Comparison of ENCODE assay signal across 23 cellular contexts in genomic region chr6:112183271-112183671, GRCh38.
A peak's percentile ranks its signal among the peaks of the same experiment; 100 is the strongest.
DNase-seq lines count a peak whose midpoint lies in the region; ATAC-seq, FAIRE-seq and TF ChIP-seq lines count a peak whose summit lies in the region.
"Had no signal": no experiment of that assay in that cellular context is flagged by ENCODE, and none has a peak within 500 bp of the region (broad histone marks: within the 10 kb centered on the region; RNA-seq: fewer than 3 reads in every experiment).

No MANE protein-coding gene starts in this region.

- DNase-seq in heart left ventricle, result no peak
- DNase-seq in Right ventricle myocardium superior, result no peak
- peak; percentile 80 for DNase-seq in endothelial cell of umbilical vein (ENCODE audit: low read depth, low spot score)
- no peak for DNase-seq in transverse colon
- DNase-seq in RWPE1 (ENCODE audit: low spot score), result no peak
- no peak for DNase-seq in amygdala (lab: John Stamatoyannopoulos, UW)
- DNase-seq: 8988T; activated CD4-positive, alpha-beta T cell treated with anti-CD3 and anti-CD28 coated beads, Interleukin-2, amount 50 U/mL, for 4 hours; anterior cingulate cortex; C1 segment of cervical spinal cord; GF-D8; Kasumi-1; NCI-H1105 treated with DMSO at 0.1 percent for 48 hours; NCI-H524; stimulated activated CD4-positive, alpha-beta T cell treated with anti-CD3 and anti-CD28 coated beads, Interleukin-2, amount 100 ng/mL, for 48 hours; stimulated activated naive CD8-positive, alpha-beta T cell treated with anti-CD3 and anti-CD28 coated beads, Interleukin-15, amount 100 ng/mL, for 72 hours had no signal

- intact Hi-C loops in heart left ventricle (cut with DNase I) (loop anchor here in 5 of 10 donors (1.0 to 10.0 kb wide), 6 partner anchors 69 to 189 kb away; partner anchors contain the start of gene LAMA4 (in 3 of the 5)), Right ventricle myocardium superior (cut with DNase I) (loop anchor here (5.0 kb wide), 1 partner anchor 99 kb away; no protein-coding TSS in a partner anchor), endothelial cell of umbilical vein (cut with micrococcal nuclease) (no loop called here), transverse colon (cut with DNase I; ENCODE audit: low total_unique reads) (no loop called here)

- peaks cover 33% of the 10 kb centered on the region for H3K36me3 Mint-ChIP-seq in nephron (ENCODE audit: low read depth)

- H4K20me1 ChIP-seq in endothelial cell of umbilical vein (replicated peaks; ENCODE audit: control insufficient read depth, extremely low read depth, insufficient read depth, low read length), result no peaks in the 10 kb centered on the region

- TF ChIP-seq POLR2A in heart left ventricle (IDR thresholded peaks at IDR 0.05) (no peak), endothelial cell of umbilical vein (IDR thresholded peaks at IDR 0.05; ENCODE audit: low read depth, low read length) (no peak), transverse colon (IDR thresholded peaks at IDR 0.05) (no peak)

- no peaks in the 10 kb centered on the region for H3K9me1 ChIP-seq in endothelial cell of umbilical vein (replicated peaks; ENCODE audit: control insufficient read depth, extremely low read depth, insufficient read depth, low read length)

- in situ Hi-C loops in transverse colon (cut with MboI; ENCODE audit: low pct_ligation_motif_present in 1 of 4, low pct_unique_long_range_greater_than_20kb in 1 of 4, low sequenced_read_pairs in 3 of 4), result loop anchor here in 2 of 4 donors (25.0 kb wide), 1 partner anchor 1729 kb away; no protein-coding TSS in a partner anchor

- H3K36me3 ChIP-seq in heart left ventricle (peaks cover 0 to 99% (median 57%) of the 10 kb centered on the region in 9 donors), endothelial cell of umbilical vein (ENCODE audit: control insufficient read depth in 2 of 2, extremely low read depth in 1 of 2, insufficient read depth in 2 of 2, low read length in 2 of 2) (peaks cover 43 to 59% of the 10 kb centered on the region in 2 experiments), transverse colon (no peaks in the 10 kb centered on the region)

- H3K4me2 ChIP-seq in endothelial cell of umbilical vein (ENCODE audit: insufficient read depth, low read length), result no peak overlapping the region

- H3K27ac ChIP-seq in heart left ventricle (peak overlapping the region in 9 of 12 donors; percentile 4 to 44 (median 23)), endothelial cell of umbilical vein (ENCODE audit: insufficient read depth, low read depth, low read length) (peak overlapping the region; percentile 8), transverse colon (peak overlapping the region in 3 of 4 donors; percentile 19 to 52 (median 35)), RWPE1 (no peak overlapping the region)
- H3K27ac ChIP-seq: parathyroid adenoma, VCaP had no signal

- peak; percentile 33 for FAIRE-seq in endothelial cell of umbilical vein (lab: Jason Lieb, UNC)
- FAIRE-seq: GM12878, H54 had no signal

- H3K4me3 ChIP-seq in heart left ventricle, result no peak overlapping the region
- no peak overlapping the region for H3K4me3 ChIP-seq in endothelial cell of umbilical vein (replicated peaks in 1 of 3; ENCODE audit: insufficient read depth in 1 of 3, low read depth in 1 of 3, low read length in 3 of 3)
- H3K4me3 ChIP-seq in transverse colon, result no peak overlapping the region
- H3K4me3 ChIP-seq: coronary artery, GM12878 had no signal

- H3K27me3 ChIP-seq in heart left ventricle (no peaks in the 10 kb centered on the region), endothelial cell of umbilical vein (ENCODE audit: control insufficient read depth in 2 of 2, insufficient read depth in 2 of 2, low read length in 2 of 2) (no peaks in the 10 kb centered on the region), transverse colon (no peaks in the 10 kb centered on the region)

- dilution Hi-C loops in endothelial cell of umbilical vein (cut with MboI; ENCODE audit: extremely low pct_ligation_motif_present, low sequenced_read_pairs), result no loop called here

- ATAC-seq in heart left ventricle (no peak), Right ventricle myocardium superior (ENCODE audit: poor library complexity) (no peak), GM21526 (IDR thresholded peaks at IDR 0.05; ENCODE audit: low FRiP score, unreplicated experiment) (no peak)
- ATAC-seq: GM12878; stimulated activated naive CD8-positive, alpha-beta T cell treated with anti-CD3 and anti-CD28 coated beads, Interleukin-15, amount 100 ng/mL, for 72 hours had no signal

- POLR2A ChIA-PET in endothelial cell of umbilical vein (lab: Charles Lee), result interaction anchor here (0.9 kb wide), 1 partner anchor 71 kb away, joined by 3 read pairs; the partner anchor contains the start of gene LAMA4
- POLR2A ChIA-PET in RWPE1 (lab: Yijun Ruan, JAX; ENCODE audit: low non-redundant PET), result no interaction called here

- H3K9me3 ChIP-seq in heart left ventricle, result no peaks in the 10 kb centered on the region
- H3K9me3 ChIP-seq in endothelial cell of umbilical vein (replicated peaks; ENCODE audit: control insufficient read depth, insufficient read depth, low read length), result no peaks in the 10 kb centered on the region
- H3K9me3 ChIP-seq in transverse colon, result no peaks in the 10 kb centered on the region

- no peak for TF ChIP-seq EP300 in transverse colon (IDR thresholded peaks at IDR 0.05; ENCODE audit: low read depth)

- TF ChIP-seq CTCF in heart left ventricle (IDR thresholded peaks at IDR 0.05) (no peak), endothelial cell of umbilical vein (IDR thresholded peaks at IDR 0.05; ENCODE audit: extremely low read depth in 1 of 2, insufficient read depth in 1 of 2, low read depth in 1 of 2, low read length in 2 of 2) (no peak), nephron (IDR thresholded peaks at IDR 0.05; ENCODE audit: unreplicated experiment in 3 of 3) (no peak), transverse colon (IDR thresholded peaks at IDR 0.05) (no peak), RWPE1 (conservative IDR thresholded peaks at IDR 0.05; ENCODE audit: low read depth) (no peak)

- peaks cover 3% of the 10 kb centered on the region for H3K27me3 Mint-ChIP-seq in nephron (ENCODE audit: low read depth)

- H3K4me1 ChIP-seq in heart left ventricle, result peaks cover 0 to 15% (median 2%) of the 10 kb centered on the region in 12 donors
- peaks cover 15% of the 10 kb centered on the region for H3K4me1 ChIP-seq in endothelial cell of umbilical vein (ENCODE audit: control insufficient read depth, extremely low read depth, insufficient read depth, low read length)
- peaks cover 0 to 9% (median 0%) of the 10 kb centered on the region in 4 donors for H3K4me1 ChIP-seq in transverse colon
- H3K4me1 ChIP-seq: parathyroid adenoma had no signal

- no peak overlapping the region for H3K4me3 Mint-ChIP-seq in nephron
- H3K4me3 Mint-ChIP-seq: stimulated activated naive CD8-positive, alpha-beta T cell treated with anti-CD3 and anti-CD28 coated beads, Interleukin-15, amount 100 ng/mL, for 72 hours had no signal

- WGBS in heart left ventricle, 4 donors, result 55 to 66% (median 61%) methylated on average over 3 of the region's 3 CpGs
- 54 to 61% methylated on average over 2 to 3 of the region's 3 CpGs for WGBS in transverse colon (ENCODE audit: low coverage in 1 of 2), 2 donors

- peak overlapping the region in 2 of 3 experiments; percentile 74 to 77 for H3K27ac Mint-ChIP-seq in nephron
- H3K27ac Mint-ChIP-seq: stimulated activated naive CD8-positive, alpha-beta T cell treated with anti-CD3 and anti-CD28 coated beads, Interleukin-15, amount 100 ng/mL, for 72 hours had no signal

- no peaks in the 10 kb centered on the region for H3K79me2 ChIP-seq in endothelial cell of umbilical vein (ENCODE audit: control insufficient read depth, insufficient read depth, low read length)
- H3K79me2 ChIP-seq: parathyroid adenoma had no signal

- no peak overlapping the region for H3K9ac ChIP-seq in endothelial cell of umbilical vein (replicated peaks; ENCODE audit: extremely low read depth, insufficient read depth, low read length)
- H3K9ac ChIP-seq: parathyroid adenoma had no signal

- peaks cover 68% of the 10 kb centered on the region for H3K4me1 Mint-ChIP-seq in nephron

- CTCF ChIA-PET in endothelial cell of umbilical vein (lab: Charles Lee) (interaction anchor here (0.8 to 1.4 kb wide), 7 partner anchors 10 to 128 kb away, joined by 3 to 8 read pairs (median 4); no protein-coding TSS in a partner anchor), RWPE1 (lab: Yijun Ruan, JAX) (interaction anchor here (0.6 to 1.5 kb wide), 4 partner anchors 98 to 185 kb away, joined by 3 read pairs; no protein-coding TSS in a partner anchor)

- no peak overlapping the region for H2AFZ ChIP-seq in endothelial cell of umbilical vein (ENCODE audit: low read depth, low read length)
- H2AFZ ChIP-seq: parathyroid adenoma had no signal

- BruUV-seq in endothelial cell of umbilical vein (replicated peaks; lab: Mats Ljungman, UMichigan), result no TSS peak

- no peaks in the 10 kb centered on the region for H3K9me3 Mint-ChIP-seq in nephron
- H3K9me3 Mint-ChIP-seq: stimulated activated naive CD8-positive, alpha-beta T cell treated with anti-CD3 and anti-CD28 coated beads, Interleukin-15, amount 100 ng/mL, for 72 hours had no signal

TF ChIP-seq in endothelial cell of umbilical vein, 7 proteins besides CTCF, POLR2A, EP300 and RAD21:
- TF ChIP-seq POLR2AphosphoS5 (IDR thresholded peaks at IDR 0.05; ENCODE audit: insufficient read depth, low read depth, low read length) (no peak), GATA2 (IDR thresholded peaks at IDR 0.05; ENCODE audit: insufficient read depth, insufficient read length, low read depth, low read length) (no peak), JUN (IDR thresholded peaks at IDR 0.05; ENCODE audit: borderline replicate concordance, insufficient read depth, insufficient read length, low read depth) (no peak), MYC (IDR thresholded peaks at IDR 0.05; ENCODE audit: low read depth, low read length) (no peak), FOS (IDR thresholded peaks at IDR 0.05; ENCODE audit: borderline replicate concordance, insufficient read depth, low read length) (no peak), EZH2 (IDR thresholded peaks at IDR 0.05; ENCODE audit: borderline replicate concordance, low read depth, low read length, severe bottlenecking) (no peak)
- TF ChIP-seq, protein P1, sequence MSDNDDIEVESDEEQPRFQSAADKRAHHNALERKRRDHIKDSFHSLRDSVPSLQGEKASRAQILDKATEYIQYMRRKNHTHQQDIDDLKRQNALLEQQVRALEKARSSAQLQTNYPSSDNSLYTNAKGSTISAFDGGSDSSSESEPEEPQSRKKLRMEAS (IDR thresholded peaks at IDR 0.05; ENCODE audit: insufficient read depth, insufficient read length), result no peak
